30 cellular contexts compared by ENCODE assay signal in genomic region chr1:229041946-229042345, GRCh38.
"Had no signal": no experiment of that assay in that cellular context is flagged by ENCODE, and none has a peak within 500 bp of the region (broad histone marks: within the 10 kb centered on the region; RNA-seq: fewer than 3 reads in every experiment).

No MANE protein-coding gene starts in this region.

- H3K9me3 ChIP-seq: ovary, psoas muscle, right lobe of liver, sigmoid colon, stomach, thoracic aorta, thyroid gland, tibial nerve, upper lobe of left lung, vagina had no signal

- ATAC-seq: naive thymus-derived CD8-positive, alpha-beta T cell; natural killer cell treated with Interleukin-12 subunit alpha and Interleukin-12 subunit beta and Interleukin-15 and Interleukin-18, amount 100 ng/mL, for 72 hours; psoas muscle; right cardiac atrium; right lobe of liver; stimulated activated effector memory CD8-positive, alpha-beta T cell treated with anti-CD3 and anti-CD28 coated beads, Interleukin-12 subunit alpha, Interleukin-12 subunit beta, amount 100 ng/mL, for 72 hours; stimulated activated naive B cell treated with anti-CD40 and anti-IgM and Interleukin-4, amounts not matched to agents 10 μg/mL and 1 μg/mL and 100 μg/mL, for 72 hours had no signal

- H3K4me3 Mint-ChIP-seq: naive thymus-derived CD8-positive, alpha-beta T cell; natural killer cell treated with Interleukin-12 subunit alpha and Interleukin-12 subunit beta and Interleukin-15 and Interleukin-18, amount 100 ng/mL, for 72 hours; nephron progenitor cell; neural crest cell; stimulated activated effector memory CD8-positive, alpha-beta T cell treated with anti-CD3 and anti-CD28 coated beads, Interleukin-12 subunit alpha, Interleukin-12 subunit beta, amount 100 ng/mL, for 72 hours; stimulated activated naive B cell treated with anti-CD40 and anti-IgM and Interleukin-4, amounts not matched to agents 10 μg/mL and 1 μg/mL and 100 μg/mL, for 72 hours; stimulated activated naive CD8-positive, alpha-beta T cell treated with anti-CD3 and anti-CD28 coated beads, Interleukin-15, Interleukin-2, amounts not matched to agents 100 ng/mL and 50 ng/mL, for 24 hours had no signal

- H3K4me3 ChIP-seq: ovary, psoas muscle, right lobe of liver, sigmoid colon, stomach, thoracic aorta, thyroid gland, tibial nerve, upper lobe of left lung, vagina had no signal

- H3K27ac ChIP-seq: ovary, parathyroid adenoma, psoas muscle, right lobe of liver, sigmoid colon, stomach, thoracic aorta, thyroid gland, tibial nerve, upper lobe of left lung, vagina had no signal

- H3K79me2 ChIP-seq: parathyroid adenoma had no signal

- H3K36me3 ChIP-seq: ovary, right lobe of liver, sigmoid colon, stomach, thoracic aorta, thyroid gland, tibial nerve, upper lobe of left lung, vagina had no signal

- H3K27me3 ChIP-seq: ovary, right lobe of liver, sigmoid colon, stomach, thyroid gland, tibial nerve, upper lobe of left lung, vagina had no signal

- DNase-seq: naive thymus-derived CD8-positive, alpha-beta T cell; nephron progenitor cell; occipital lobe; ovary; posterior cingulate gyrus; psoas muscle; retina; right cardiac atrium; right lobe of liver; sigmoid colon; small intestine; stimulated activated CD4-positive, alpha-beta T cell treated with anti-CD3 and anti-CD28 coated beads, Interleukin-15, amount 100 ng/mL, for 24 hours; stimulated activated CD4-positive, alpha-beta T cell treated with anti-CD3 and anti-CD28 coated beads, Interleukin-2, amount 100 ng/mL, for 24 hours; stimulated activated CD4-positive, alpha-beta T cell treated with anti-CD3 and anti-CD28 coated beads, Interleukin-2, amount 100 ng/mL, for 48 hours; stimulated activated CD4-positive, alpha-beta T cell treated with anti-CD3 and anti-CD28 coated beads, Interleukin-4, amount 100 ng/mL, for 24 hours; stimulated activated naive B cell treated with anti-CD40 and anti-IgM and Interleukin-4, amounts not matched to agents 10 μg/mL and 1 μg/mL and 100 μg/mL, for 72 hours; stimulated activated naive CD4-positive, alpha-beta T cell treated with Interleukin-2 at 50 U/mL for 16 hours; stomach; thyroid gland; trophoblast cell had no signal

- H3K9me3 Mint-ChIP-seq: neural crest cell; stimulated activated effector memory CD8-positive, alpha-beta T cell treated with anti-CD3 and anti-CD28 coated beads, Interleukin-12 subunit alpha, Interleukin-12 subunit beta, amount 100 ng/mL, for 72 hours had no signal

- H3K27ac Mint-ChIP-seq: naive thymus-derived CD8-positive, alpha-beta T cell; natural killer cell treated with Interleukin-12 subunit alpha and Interleukin-12 subunit beta and Interleukin-15 and Interleukin-18, amount 100 ng/mL, for 72 hours; nephron progenitor cell; progenitor cell of endocrine pancreas; stimulated activated effector memory CD8-positive, alpha-beta T cell treated with anti-CD3 and anti-CD28 coated beads, Interleukin-12 subunit alpha, Interleukin-12 subunit beta, amount 100 ng/mL, for 72 hours; stimulated activated naive B cell treated with anti-CD40 and anti-IgM and Interleukin-4, amounts not matched to agents 10 μg/mL and 1 μg/mL and 100 μg/mL, for 72 hours; stimulated activated naive CD8-positive, alpha-beta T cell treated with anti-CD3 and anti-CD28 coated beads, Interleukin-15, Interleukin-2, amounts not matched to agents 100 ng/mL and 50 ng/mL, for 24 hours had no signal

- H3K4me1 ChIP-seq: parathyroid adenoma, psoas muscle, right lobe of liver, sigmoid colon, stomach, thyroid gland, tibial nerve, upper lobe of left lung, vagina had no signal

- H3K36me3 Mint-ChIP-seq: stimulated activated effector memory CD8-positive, alpha-beta T cell treated with anti-CD3 and anti-CD28 coated beads, Interleukin-12 subunit alpha, Interleukin-12 subunit beta, amount 100 ng/mL, for 72 hours; stimulated activated naive B cell treated with anti-CD40 and anti-IgM and Interleukin-4, amounts not matched to agents 10 μg/mL and 1 μg/mL and 100 μg/mL, for 72 hours had no signal

- H3K9ac ChIP-seq: parathyroid adenoma had no signal
